8 cellular contexts compared by ENCODE assay signal in the genomic region with DNA sequence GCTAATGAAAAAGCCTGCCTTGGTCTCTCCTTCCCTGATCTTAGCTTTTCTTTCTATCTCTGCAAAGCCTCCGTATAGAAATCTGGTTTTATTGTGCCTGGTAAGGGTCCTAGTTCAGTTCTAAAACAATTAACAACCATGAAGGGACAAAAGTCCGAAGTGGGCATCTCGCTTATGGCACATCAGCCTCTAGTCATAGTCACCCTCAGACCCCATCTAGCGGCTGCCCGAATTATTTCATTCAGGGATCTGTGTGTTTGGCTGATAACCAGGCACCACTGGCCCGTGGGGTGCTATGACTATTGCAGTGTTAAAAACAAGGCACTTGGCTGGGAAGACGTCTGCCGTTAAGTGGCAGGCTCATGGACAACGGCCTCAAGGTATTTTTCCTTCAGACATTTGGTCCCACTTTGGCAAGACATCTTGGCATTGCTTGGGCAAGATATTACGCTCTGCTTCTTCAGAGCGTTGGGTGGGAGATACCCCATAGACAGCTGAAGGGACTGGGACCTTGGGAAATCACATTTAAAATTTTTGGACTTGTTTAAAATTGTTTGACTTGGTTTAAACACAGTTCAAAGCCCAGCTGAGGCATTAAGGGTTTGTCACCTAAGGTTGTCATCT.
DNase-seq lines count a peak whose midpoint lies in the region; ATAC-seq and TF ChIP-seq lines count a peak whose summit lies in the region.

No MANE protein-coding gene starts in this region.

- no peak overlapping the region for H2AFZ ChIP-seq in GM23338

- H3K36me3 ChIP-seq in GM23338 (ENCODE audit: insufficient read depth), result no peaks in the 10 kb centered on the region
- H3K36me3 ChIP-seq in SJSA1, result no peaks in the 10 kb centered on the region
- no peaks in the 10 kb centered on the region for H3K36me3 ChIP-seq in cardiac muscle cell

- H3K4me2 ChIP-seq in GM23338, result no peak overlapping the region

- no peak overlapping the region for H3K4me3 Mint-ChIP-seq in GM23338

- peaks cover 6% of the 10 kb centered on the region for H3K27me3 Mint-ChIP-seq in GM23338 (ENCODE audit: insufficient read depth, low read depth, poor library complexity)

- H3K4me1 Mint-ChIP-seq in GM23338, result peaks cover 19% of the 10 kb centered on the region

- DNase-seq in GM03348 (ENCODE audit: low spot score), result peak; percentile 86
- peak; percentile 83 for DNase-seq in GM23338 (ENCODE audit: low spot score)
- DNase-seq in LNCaP clone FGC (ENCODE audit: low read depth), result no peak
- peak; percentile 36 to 65 for DNase-seq in SJSA1 (ENCODE audit: low read depth in 1 of 2, low spot score in 2 of 2)
- DNase-seq in activated naive CD4-positive, alpha-beta T cell treated with anti-CD3 and anti-CD28 coated beads, Interleukin-2, amount 50 U/mL, for 16 hours, result peak; percentile 68
- DNase-seq in cardiac muscle cell (ENCODE audit: low read depth in 1 of 2, low spot score in 1 of 2), result peak; percentile 76 to 77
- peak; percentile 41 for DNase-seq in putamen (ENCODE audit: low spot score)

- TF ChIP-seq CTCF in GM23338 (conservative IDR thresholded peaks at IDR 0.05; ENCODE audit: low read depth in 2 of 2) (peak; percentile 77 to 79), LNCaP clone FGC (IDR thresholded peaks at IDR 0.05; ENCODE audit: control insufficient read depth, extremely low read depth, insufficient read depth) (peak; percentile 69), cardiac muscle cell (IDR thresholded peaks at IDR 0.05; ENCODE audit: low read depth, low read length) (peak; percentile 79)

- no peaks in the 10 kb centered on the region for H3K9me2 ChIP-seq in GM23338 (ENCODE audit: insufficient read depth)

- no peaks in the 10 kb centered on the region for H3K9me3 Mint-ChIP-seq in GM23338

- H3K4me3 ChIP-seq in GM23338 (no peak overlapping the region), LNCaP clone FGC (ENCODE audit: low read depth, low read length) (no peak overlapping the region), SJSA1 (no peak overlapping the region), cardiac muscle cell (no peak overlapping the region)

- no peaks in the 10 kb centered on the region for H3K36me3 Mint-ChIP-seq in GM23338 (ENCODE audit: low read depth)

- H3K27ac Mint-ChIP-seq in GM23338, result no peak overlapping the region

- ATAC-seq in GM23338, result peak; percentile 85
- no peak for ATAC-seq in GM19324 (IDR thresholded peaks at IDR 0.05; ENCODE audit: low FRiP score, unreplicated experiment)

- no peaks in the 10 kb centered on the region for H3K79me2 ChIP-seq in GM23338 (replicated peaks; ENCODE audit: insufficient read depth)

- H3K9me3 ChIP-seq in SJSA1 (replicated peaks), result no peaks in the 10 kb centered on the region
- H3K9me3 ChIP-seq in cardiac muscle cell (ENCODE audit: low read depth), result no peaks in the 10 kb centered on the region

- no peaks in the 10 kb centered on the region for H3K27me3 ChIP-seq in GM23338 (ENCODE audit: insufficient read depth)
- H3K27me3 ChIP-seq in SJSA1 (replicated peaks), result no peaks in the 10 kb centered on the region
- H3K27me3 ChIP-seq in cardiac muscle cell, result no peaks in the 10 kb centered on the region

- H3K4me1 ChIP-seq in GM23338 (ENCODE audit: insufficient read depth), result no peaks in the 10 kb centered on the region; the same call in 1 of the 2 replicates
- no peaks in the 10 kb centered on the region for H3K4me1 ChIP-seq in SJSA1 (replicated peaks)
- H3K4me1 ChIP-seq in cardiac muscle cell (ENCODE audit: low read depth), result no peaks in the 10 kb centered on the region

- H3K27ac ChIP-seq in GM23338 (ENCODE audit: low read depth), result no peak overlapping the region
- H3K27ac ChIP-seq in SJSA1, result no peak overlapping the region
- no peak overlapping the region for H3K27ac ChIP-seq in cardiac muscle cell

- H4K20me1 ChIP-seq in GM23338 (replicated peaks; ENCODE audit: insufficient read depth), result no peaks in the 10 kb centered on the region; the same call in 1 of the 2 replicates

- no peaks in the 10 kb centered on the region for H3F3A ChIP-seq in GM23338 (replicated peaks; ENCODE audit: low read depth)

TF ChIP-seq in GM23338, 12 proteins besides CTCF, POLR2A, EP300 and RAD21 (continues in another document):
- TF ChIP-seq JUNB (IDR thresholded peaks at IDR 0.05; ENCODE audit: unreplicated experiment) (no peak), STAT1 (IDR thresholded peaks at IDR 0.05; ENCODE audit: unreplicated experiment) (no peak), NANOG (IDR thresholded peaks at IDR 0.05; ENCODE audit: borderline replicate concordance) (no peak), ETS1 (IDR thresholded peaks at IDR 0.05) (no peak), REST (IDR thresholded peaks at IDR 0.05; ENCODE audit: unreplicated experiment) (no peak)
